In genomic region chrX:79413009-79413408, GRCh38 we compare ENCODE assay signal across 8 cellular contexts. TPM values are rescaled to one million over a fixed set of nuclear protein-coding genes. Genes with fewer than 3 reads are reported as not detected.
A peak's percentile ranks its signal among the peaks of the same experiment; 100 is the strongest.
DNase-seq lines count a peak whose midpoint lies in the region; ATAC-seq lines count a peak whose summit lies in the region.

No MANE protein-coding gene starts in this region.

- WGBS in trophoblast cell (ENCODE audit: extremely low coverage, insufficient coverage, insufficient read length) = no CpG with 5 or more reads among the region's 4 CpGs

- no peaks in the 10 kb centered on the region for H3K79me1 ChIP-seq in trophoblast cell (ENCODE audit: low read length)

- DNase-seq in ELR (ENCODE audit: low read depth) = peak; percentile 0
- DNase-seq in NAMALWA (ENCODE audit: low spot score) = peak; percentile 50
- peak; percentile 0 for DNase-seq in cerebellar cortex (ENCODE audit: low spot score)
- peak in 3 of 10 donors; percentile 31 to 48 (median 38) for DNase-seq in naive thymus-derived CD8-positive, alpha-beta T cell
- DNase-seq in NCI-H2029 treated with DMSO at 0.1 percent for 48 hours (lab: John Stamatoyannopoulos, UW) = no peak
- no peak for DNase-seq in trophoblast cell
- DNase-seq in NCI-H2227 (lab: John Stamatoyannopoulos, UW; ENCODE audit: unreplicated experiment) = no peak

- H3K4me3 Mint-ChIP-seq in naive thymus-derived CD8-positive, alpha-beta T cell = peak overlapping the region; percentile 12 to 67 (median 57)

- no peaks in the 10 kb centered on the region for H3K36me3 ChIP-seq in trophoblast cell (ENCODE audit: control insufficient read depth in 1 of 2, insufficient read depth in 2 of 2, low read length in 2 of 2)

- no peaks in the 10 kb centered on the region for H3K27me3 ChIP-seq in trophoblast cell (ENCODE audit: insufficient read depth, low read length)

- ATAC-seq in naive thymus-derived CD8-positive, alpha-beta T cell = no peak
- ATAC-seq in HG03354 (IDR thresholded peaks at IDR 0.05; ENCODE audit: poor library complexity, severe bottlenecking, unreplicated experiment) = no peak

- H3K4me1 Mint-ChIP-seq in naive thymus-derived CD8-positive, alpha-beta T cell = peaks cover 0 to 17% (median 7%) of the 10 kb centered on the region in 4 donors

- H3K9me3 Mint-ChIP-seq in naive thymus-derived CD8-positive, alpha-beta T cell = peaks cover 0 to 1% (median 0%) of the 10 kb centered on the region in 9 donors

- no peak overlapping the region for H2BK5ac ChIP-seq in trophoblast cell (ENCODE audit: low read depth, low read length, poor library complexity)

- H2BK120ac ChIP-seq in trophoblast cell (ENCODE audit: insufficient read depth, low read length, poor library complexity) = no peak overlapping the region

- no peak overlapping the region for H2BK12ac ChIP-seq in trophoblast cell (ENCODE audit: low read length)

- H4K8ac ChIP-seq in trophoblast cell (ENCODE audit: low read depth, low read length) = no peak overlapping the region

- no peak overlapping the region for H3K27ac ChIP-seq in trophoblast cell (ENCODE audit: low read depth, low read length)

- H4K12ac ChIP-seq in trophoblast cell (ENCODE audit: low read depth, low read length) = no peak overlapping the region

- H3K27ac Mint-ChIP-seq in naive thymus-derived CD8-positive, alpha-beta T cell = peak overlapping the region in 2 of 10 donors; percentile 26 to 85

- H3K14ac ChIP-seq in trophoblast cell (ENCODE audit: low read length) = no peak overlapping the region

- H3K4me2 ChIP-seq in trophoblast cell (ENCODE audit: low read length) = no peak overlapping the region

- no peak overlapping the region for H3K4me3 ChIP-seq in trophoblast cell (ENCODE audit: low read depth, low read length)

- H3K36me3 Mint-ChIP-seq in naive thymus-derived CD8-positive, alpha-beta T cell = peaks cover 0 to 2% (median 0%) of the 10 kb centered on the region in 3 donors

- H3K79me2 ChIP-seq in trophoblast cell (ENCODE audit: control insufficient read depth, insufficient read depth, low read length, poor library complexity) = no peaks in the 10 kb centered on the region

- H3K4ac ChIP-seq in trophoblast cell (ENCODE audit: low read depth, low read length) = no peak overlapping the region

- no peaks in the 10 kb centered on the region for H3K4me1 ChIP-seq in trophoblast cell (ENCODE audit: control insufficient read depth in 1 of 2, insufficient read depth in 2 of 2, low read length in 2 of 2)

- no peak overlapping the region for H3K9ac ChIP-seq in trophoblast cell (ENCODE audit: low read length)

- H3K23ac ChIP-seq in trophoblast cell (ENCODE audit: low read length) = no peak overlapping the region

- no peaks in the 10 kb centered on the region for H3K27me3 Mint-ChIP-seq in naive thymus-derived CD8-positive, alpha-beta T cell

- H2AFZ ChIP-seq in trophoblast cell (ENCODE audit: insufficient read depth, low read length, poor library complexity) = no peak overlapping the region

- no peaks in the 10 kb centered on the region for H3K9me3 ChIP-seq in trophoblast cell (ENCODE audit: insufficient read depth, low read depth, low read length)

- POLR2A ChIA-PET in naive thymus-derived CD8-positive, alpha-beta T cell (lab: Charles Lee) = interaction anchor here (0.6 kb wide), 1 partner anchor 1915 kb away, joined by 4 read pairs; no protein-coding TSS in a partner anchor

- no peak overlapping the region for H2AK5ac ChIP-seq in trophoblast cell (ENCODE audit: low read length)

- no peak overlapping the region for H3K18ac ChIP-seq in trophoblast cell (ENCODE audit: low read length)

- H4K91ac ChIP-seq in trophoblast cell (ENCODE audit: low read depth, low read length) = no peak overlapping the region

RNA-seq across cellular contexts. Expression of gene ITM2A, which starts 45.9 kb away (rescaled TPM):
- total RNA-seq in naive thymus-derived CD8-positive, alpha-beta T cell = 10 to 100 TPM; 61.1 to 69.7 TPM
- polyA plus RNA-seq in naive thymus-derived CD8-positive, alpha-beta T cell = 100 to 1,000 TPM; 215 to 458 (median 342) TPM
- polyA plus RNA-seq in trophoblast cell (2013) = 3.7 and 3.9 TPM in 2 replicates

Comparison
In these comparisons a context has a peak if more than half of its experiments do, and no peak if none do; other contexts are left out.
1. DNase-seq: peak in ELR (single experiment), NAMALWA (single experiment) and cerebellar cortex (single experiment); none in NCI-H2029 treated with DMSO at 0.1 percent for 48 hours (single experiment), trophoblast cell (0 of 2) and NCI-H2227 (single experiment).